In genomic region chr2:137291810-137292209, GRCh38 we compare ENCODE assay signal across 28 cellular contexts.
"Had no signal": no experiment of that assay in that cellular context is flagged by ENCODE, and none has a peak within 500 bp of the region (broad histone marks: within the 10 kb centered on the region; RNA-seq: fewer than 3 reads in every experiment).

No MANE protein-coding gene starts in this region.

- DNase-seq: natural killer cell; occipital lobe; ovary; posterior cingulate gyrus; psoas muscle; right cardiac atrium; right lobe of liver; sigmoid colon; small intestine; stimulated activated CD4-positive, alpha-beta T cell treated with anti-CD3 and anti-CD28 coated beads, Interleukin-15, amount 100 ng/mL, for 24 hours; stimulated activated CD4-positive, alpha-beta T cell treated with anti-CD3 and anti-CD28 coated beads, Interleukin-2, amount 100 ng/mL, for 24 hours; stimulated activated CD4-positive, alpha-beta T cell treated with anti-CD3 and anti-CD28 coated beads, Interleukin-2, amount 100 ng/mL, for 48 hours; stimulated activated CD4-positive, alpha-beta T cell treated with anti-CD3 and anti-CD28 coated beads, Interleukin-4, amount 100 ng/mL, for 24 hours; stimulated activated naive B cell treated with anti-CD40 and anti-IgM and Interleukin-4, amounts not matched to agents 10 μg/mL and 1 μg/mL and 100 μg/mL, for 72 hours; stimulated activated naive CD4-positive, alpha-beta T cell treated with Interleukin-2 at 50 U/mL for 16 hours; stomach; testis; tibial artery; transverse colon; upper lobe of right lung; uterus had no signal

- H3K27me3 ChIP-seq: neural progenitor cell, ovary, right lobe of liver, sigmoid colon, stomach, testis, tibial artery, transverse colon, upper lobe of right lung, uterus had no signal

- H3K4me2 ChIP-seq: neural progenitor cell had no signal

- H3K27me3 Mint-ChIP-seq: progenitor cell of endocrine pancreas; stimulated activated naive B cell treated with anti-CD40 and anti-IgM and Interleukin-4, amounts not matched to agents 10 μg/mL and 1 μg/mL and 100 μg/mL, for 72 hours; stimulated activated naive CD8-positive, alpha-beta T cell treated with anti-CD3 and anti-CD28 coated beads, Interleukin-15, Interleukin-2, amounts not matched to agents 100 ng/mL and 50 ng/mL, for 24 hours; type B pancreatic cell had no signal

- H3K4me1 Mint-ChIP-seq: natural killer cell; nephron; stimulated activated effector memory CD8-positive, alpha-beta T cell treated with anti-CD3 and anti-CD28 coated beads, Interleukin-12 subunit alpha, Interleukin-12 subunit beta, amount 100 ng/mL, for 72 hours; stimulated activated naive B cell treated with anti-CD40 and anti-IgM and Interleukin-4, amounts not matched to agents 10 μg/mL and 1 μg/mL and 100 μg/mL, for 72 hours had no signal

- H3K36me3 ChIP-seq: neural progenitor cell, ovary, right lobe of liver, sigmoid colon, stomach, tibial artery, transverse colon, upper lobe of right lung, uterus had no signal

- H3K4me3 Mint-ChIP-seq: natural killer cell; nephron; neural progenitor cell; stimulated activated effector memory CD8-positive, alpha-beta T cell treated with anti-CD3 and anti-CD28 coated beads, Interleukin-12 subunit alpha, Interleukin-12 subunit beta, amount 100 ng/mL, for 72 hours; stimulated activated naive B cell treated with anti-CD40 and anti-IgM and Interleukin-4, amounts not matched to agents 10 μg/mL and 1 μg/mL and 100 μg/mL, for 72 hours; stimulated activated naive CD8-positive, alpha-beta T cell treated with anti-CD3 and anti-CD28 coated beads, Interleukin-15, Interleukin-2, amounts not matched to agents 100 ng/mL and 50 ng/mL, for 24 hours; type B pancreatic cell had no signal

- H3K79me2 ChIP-seq: parathyroid adenoma had no signal

- H3K36me3 Mint-ChIP-seq: natural killer cell; neural progenitor cell; stimulated activated effector memory CD8-positive, alpha-beta T cell treated with anti-CD3 and anti-CD28 coated beads, Interleukin-12 subunit alpha, Interleukin-12 subunit beta, amount 100 ng/mL, for 72 hours; stimulated activated naive B cell treated with anti-CD40 and anti-IgM and Interleukin-4, amounts not matched to agents 10 μg/mL and 1 μg/mL and 100 μg/mL, for 72 hours; type B pancreatic cell had no signal

- FAIRE-seq: small intestine had no signal

- H3K4me3 ChIP-seq: neural progenitor cell, ovary, psoas muscle, right lobe of liver, sigmoid colon, stomach, testis, tibial artery, transverse colon, upper lobe of right lung, uterus had no signal

- H3K27ac ChIP-seq: neural progenitor cell, ovary, parathyroid adenoma, psoas muscle, right lobe of liver, sigmoid colon, stomach, testis, tibial artery, transverse colon, upper lobe of right lung, uterus had no signal

- H3K9me3 Mint-ChIP-seq: nephron, neural progenitor cell, type B pancreatic cell had no signal

- ATAC-seq: natural killer cell; psoas muscle; right cardiac atrium; right lobe of liver; stimulated activated effector memory CD8-positive, alpha-beta T cell treated with anti-CD3 and anti-CD28 coated beads, Interleukin-12 subunit alpha, Interleukin-12 subunit beta, amount 100 ng/mL, for 72 hours; stimulated activated naive B cell treated with anti-CD40 and anti-IgM and Interleukin-4, amounts not matched to agents 10 μg/mL and 1 μg/mL and 100 μg/mL, for 72 hours; upper lobe of right lung had no signal

- H3K27ac Mint-ChIP-seq: natural killer cell; nephron; neural progenitor cell; progenitor cell of endocrine pancreas; stimulated activated effector memory CD8-positive, alpha-beta T cell treated with anti-CD3 and anti-CD28 coated beads, Interleukin-12 subunit alpha, Interleukin-12 subunit beta, amount 100 ng/mL, for 72 hours; stimulated activated naive B cell treated with anti-CD40 and anti-IgM and Interleukin-4, amounts not matched to agents 10 μg/mL and 1 μg/mL and 100 μg/mL, for 72 hours; stimulated activated naive CD8-positive, alpha-beta T cell treated with anti-CD3 and anti-CD28 coated beads, Interleukin-15, Interleukin-2, amounts not matched to agents 100 ng/mL and 50 ng/mL, for 24 hours; type B pancreatic cell had no signal

- H3K9me3 ChIP-seq: ovary, psoas muscle, right lobe of liver, sigmoid colon, stomach, testis, tibial artery, transverse colon, upper lobe of right lung, uterus had no signal

- H2AFZ ChIP-seq: neural progenitor cell, parathyroid adenoma had no signal

- H3K9ac ChIP-seq: neural progenitor cell, parathyroid adenoma had no signal

- H3K4me1 ChIP-seq: parathyroid adenoma, psoas muscle, right lobe of liver, sigmoid colon, stomach, testis, tibial artery, transverse colon, upper lobe of right lung, uterus had no signal
